ENCODE assay signal across 18 cellular contexts in genomic region chr5:178216088-178216534, GRCh38. TPM values are rescaled to one million over a fixed set of nuclear protein-coding genes. Genes with fewer than 3 reads are reported as not detected.
DNase-seq lines count a peak whose midpoint lies in the region; ATAC-seq and TF ChIP-seq lines count a peak whose summit lies in the region.
"Had no signal": no experiment of that assay in that cellular context is flagged by ENCODE, and none has a peak within 500 bp of the region (broad histone marks: within the 10 kb centered on the region; RNA-seq: fewer than 3 reads in every experiment).

No MANE protein-coding gene starts in this region.

- H3K79me2 ChIP-seq in OCI-LY7 (ENCODE audit: insufficient read depth, low read depth, low read length) (peaks cover 3% of the 10 kb centered on the region; the same call in 1 of the 2 replicates), trophoblast cell (ENCODE audit: control insufficient read depth, insufficient read depth, low read length, poor library complexity) (no peaks in the 10 kb centered on the region)

- H3K27me3 Mint-ChIP-seq in activated CD4-positive, alpha-beta T cell treated with anti-CD3 and anti-CD28 coated beads, Interleukin-2, amount 10 ng/mL, durations not matched to agents 24 days and 14 days = no peaks in the 10 kb centered on the region

- no peaks in the 10 kb centered on the region for H3K27me3 ChIP-seq in trophoblast cell (ENCODE audit: insufficient read depth, low read length)
- H3K27me3 ChIP-seq: tibial nerve had no signal

- CTCF ChIA-PET in OCI-LY7 (lab: Charles Lee; ENCODE audit: unreplicated experiment) = no interaction called here

- H3K4me1 ChIP-seq in OCI-LY7 (ENCODE audit: insufficient read depth, low read length, poor library complexity, severe bottlenecking) (peaks cover 32% of the 10 kb centered on the region), trophoblast cell (ENCODE audit: control insufficient read depth in 1 of 2, insufficient read depth in 2 of 2, low read length in 2 of 2) (peaks cover 0 to 3% of the 10 kb centered on the region in 2 experiments)
- H3K4me1 ChIP-seq: parathyroid adenoma had no signal

- H3K9me2 ChIP-seq in OCI-LY7 (ENCODE audit: insufficient read depth, low read length) = no peaks in the 10 kb centered on the region

- H3K4me2 ChIP-seq in OCI-LY7 (ENCODE audit: low read length) (peak overlapping the region; percentile 7; the same call in 1 of the 2 replicates), trophoblast cell (ENCODE audit: low read length) (no peak overlapping the region)
- H3K4me2 ChIP-seq: A549, PC-9 had no signal

- H3K79me1 ChIP-seq in trophoblast cell (ENCODE audit: low read length) = no peaks in the 10 kb centered on the region

- H2AFZ ChIP-seq in OCI-LY7 (ENCODE audit: low read length) (no peak overlapping the region), trophoblast cell (ENCODE audit: insufficient read depth, low read length, poor library complexity) (no peak overlapping the region)
- H2AFZ ChIP-seq: parathyroid adenoma, PC-9 had no signal

- intact Hi-C loops in activated CD4-positive, alpha-beta T cell treated with anti-CD3 and anti-CD28 coated beads, Interleukin-2, amount 10 ng/mL, durations not matched to agents 24 days and 14 days (cut with micrococcal nuclease) = no loop called here
- intact Hi-C loops in OCI-LY7 (cut with micrococcal nuclease; ENCODE audit: unreplicated experiment) = no loop called here

- no CpG with 5 or more reads among the region's 5 CpGs for WGBS in trophoblast cell (ENCODE audit: extremely low coverage, insufficient coverage, insufficient read length)

- peak overlapping the region; percentile 64 for H3K27ac Mint-ChIP-seq in activated CD4-positive, alpha-beta T cell treated with anti-CD3 and anti-CD28 coated beads, Interleukin-2, amount 10 ng/mL, durations not matched to agents 24 days and 14 days
- peak overlapping the region; percentile 0 to 90 for H3K27ac Mint-ChIP-seq in activated naive CD4-positive, alpha-beta T cell treated with anti-CD3 and anti-CD28 coated beads, Interleukin-2, amount 50 U/mL, for 72 hours

- no peak overlapping the region for H4K91ac ChIP-seq in trophoblast cell (ENCODE audit: low read depth, low read length)

- H3K9me3 ChIP-seq in OCI-LY7 (ENCODE audit: low read length) = no peaks in the 10 kb centered on the region
- peaks cover 1% of the 10 kb centered on the region for H3K9me3 ChIP-seq in trophoblast cell (ENCODE audit: insufficient read depth, low read depth, low read length)
- H3K9me3 ChIP-seq: A549, tibial nerve had no signal

- no peak overlapping the region for H2BK12ac ChIP-seq in trophoblast cell (ENCODE audit: low read length)

- no peak for ATAC-seq in activated naive CD4-positive, alpha-beta T cell treated with anti-CD3 and anti-CD28 coated beads, Interleukin-2, amount 50 U/mL, for 72 hours

- no peak overlapping the region for H2BK120ac ChIP-seq in trophoblast cell (ENCODE audit: insufficient read depth, low read length, poor library complexity)

- TF ChIP-seq CTCF in OCI-LY7 (conservative IDR thresholded peaks at IDR 0.05; ENCODE audit: low read length) = no peak

- no peak overlapping the region for H2BK5ac ChIP-seq in trophoblast cell (ENCODE audit: low read depth, low read length, poor library complexity)

- H3K27ac ChIP-seq in OCI-LY7 (ENCODE audit: low read depth, low read length, poor library complexity, severe bottlenecking) (peak overlapping the region; percentile 44), trophoblast cell (ENCODE audit: low read depth, low read length) (no peak overlapping the region)
- H3K27ac ChIP-seq: A549, parathyroid adenoma, PC-9 had no signal

- BruUV-seq in OCI-LY7 (replicated peaks; lab: Mats Ljungman, UMichigan) = no TSS peak

- H3K14ac ChIP-seq in trophoblast cell (ENCODE audit: low read length) = no peak overlapping the region

- no peak overlapping the region for H4K8ac ChIP-seq in trophoblast cell (ENCODE audit: low read depth, low read length)

- peaks cover 95% of the 10 kb centered on the region for H3K36me3 ChIP-seq in OCI-LY7 (ENCODE audit: insufficient read depth, low read length)
- peaks cover 52 to 61% of the 10 kb centered on the region in 2 experiments for H3K36me3 ChIP-seq in trophoblast cell (ENCODE audit: control insufficient read depth in 1 of 2, insufficient read depth in 2 of 2, low read length in 2 of 2)

- H3K36me3 Mint-ChIP-seq in activated CD4-positive, alpha-beta T cell treated with anti-CD3 and anti-CD28 coated beads, Interleukin-2, amount 10 ng/mL, durations not matched to agents 24 days and 14 days (ENCODE audit: low read depth) = peaks cover 74% of the 10 kb centered on the region
- peaks cover 7 to 22% of the 10 kb centered on the region in 2 donors for H3K36me3 Mint-ChIP-seq in activated naive CD4-positive, alpha-beta T cell treated with anti-CD3 and anti-CD28 coated beads, Interleukin-2, amount 50 U/mL, for 72 hours

- H3K4me3 ChIP-seq in OCI-LY7 (ENCODE audit: low read depth, low read length, poor library complexity, severe bottlenecking) = no peak overlapping the region
- no peak overlapping the region for H3K4me3 ChIP-seq in trophoblast cell (ENCODE audit: low read depth, low read length)
- H3K4me3 ChIP-seq: A549, PC-9, tibial nerve had no signal

- no peak overlapping the region for H3K9ac ChIP-seq in trophoblast cell (ENCODE audit: low read length)
- H3K9ac ChIP-seq: parathyroid adenoma had no signal

- H3K4me1 Mint-ChIP-seq in activated CD4-positive, alpha-beta T cell treated with anti-CD3 and anti-CD28 coated beads, Interleukin-2, amount 10 ng/mL, durations not matched to agents 24 days and 14 days = peaks cover 11% of the 10 kb centered on the region

- DNase-seq in activated CD4-positive, alpha-beta T cell treated with anti-CD3 and anti-CD28 coated beads, Interleukin-2, amount 10 ng/mL, durations not matched to agents 24 days and 14 days = no peak
- DNase-seq in activated CD4-positive, alpha-beta T cell treated with anti-CD3 and anti-CD28 coated beads, Interleukin-2, amount 50 U/mL, for 4 hours = no peak
- peak; percentile 56 for DNase-seq in OCI-LY7 (ENCODE audit: low spot score)
- no peak for DNase-seq in activated naive CD4-positive, alpha-beta T cell treated with anti-CD3 and anti-CD28 coated beads, Interleukin-2, amount 50 U/mL, for 72 hours (ENCODE audit: low spot score in 2 of 2)
- no peak for DNase-seq in trophoblast cell
- no peak for DNase-seq in activated effector memory CD4-positive, alpha-beta T cell treated with anti-CD3 and anti-CD28 coated beads, Interleukin-2, amount 50 U/mL, for 16 hours
- DNase-seq in CD1c-positive myeloid dendritic cell (ENCODE audit: extremely low spot score) = no peak
- DNase-seq in nucleus accumbens (lab: John Stamatoyannopoulos, UW) = no peak
- DNase-seq: NCI-H1092; PC-9; stimulated activated CD4-positive, alpha-beta T cell treated with anti-CD3 and anti-CD28 coated beads, Interleukin-12 subunit alpha, Interleukin-12 subunit beta, amount 100 ng/mL, for 4 hours; T1000 had no signal

- H3K18ac ChIP-seq in trophoblast cell (ENCODE audit: low read length) = no peak overlapping the region

- no peak overlapping the region for H2AK5ac ChIP-seq in trophoblast cell (ENCODE audit: low read length)

- no peak overlapping the region for H4K12ac ChIP-seq in trophoblast cell (ENCODE audit: low read depth, low read length)

- H3K4ac ChIP-seq in trophoblast cell (ENCODE audit: low read depth, low read length) = no peak overlapping the region

- H3K4me3 Mint-ChIP-seq in activated CD4-positive, alpha-beta T cell treated with anti-CD3 and anti-CD28 coated beads, Interleukin-2, amount 10 ng/mL, durations not matched to agents 24 days and 14 days = no peak overlapping the region

- POLR2A ChIA-PET in OCI-LY7 (lab: Charles Lee) = interaction anchor here (0.6 to 1.2 kb wide), 10 partner anchors 9 to 1386 kb away, joined by 3 to 6 read pairs (median 4); partner anchors contain the start of gene PHYKPL

- 0 out of 2 replicates have a peak, but pooled peaks cover 6% of the 10 kb centered on the region for H4K20me1 ChIP-seq in OCI-LY7 (ENCODE audit: insufficient read depth, low read length)

- no peaks in the 10 kb centered on the region for H3K9me3 Mint-ChIP-seq in activated CD4-positive, alpha-beta T cell treated with anti-CD3 and anti-CD28 coated beads, Interleukin-2, amount 10 ng/mL, durations not matched to agents 24 days and 14 days
- no peaks in the 10 kb centered on the region for H3K9me3 Mint-ChIP-seq in activated naive CD4-positive, alpha-beta T cell treated with anti-CD3 and anti-CD28 coated beads, Interleukin-2, amount 50 U/mL, for 72 hours

- H3K23ac ChIP-seq in trophoblast cell (ENCODE audit: low read length) = peak overlapping the region; percentile 37

RNA-seq across cellular contexts. Expression of gene HNRNPAB, which starts 11.8 kb away (rescaled TPM):
- total RNA-seq in activated CD4-positive, alpha-beta T cell treated with anti-CD3 and anti-CD28 coated beads, Interleukin-2, amount 10 ng/mL, durations not matched to agents 24 days and 14 days = 492 and 507 TPM in 2 replicates
- 146 and 184 TPM in 2 replicates for total RNA-seq in OCI-LY7 (2014; rRNA removed; shearing (Covaris generic))
- total RNA-seq in OCI-LY7 (2022) = 326 and 350 TPM in 2 replicates
- total RNA-seq in activated naive CD4-positive, alpha-beta T cell treated with anti-CD3 and anti-CD28 coated beads, Interleukin-2, amount 50 U/mL, for 72 hours = 100 to 1,000 TPM; 232 to 253 TPM
- polyA plus RNA-seq in trophoblast cell (2013) = 170 and 172 TPM in 2 replicates

RNA-seq across cellular contexts. Expression of gene PHYKPL, which starts 16.5 kb away (rescaled TPM):
- total RNA-seq in activated CD4-positive, alpha-beta T cell treated with anti-CD3 and anti-CD28 coated beads, Interleukin-2, amount 10 ng/mL, durations not matched to agents 24 days and 14 days = 77.8 and 85.9 TPM in 2 replicates
- 69.7 and 86.3 TPM in 2 replicates for total RNA-seq in OCI-LY7 (2014; rRNA removed; shearing (Covaris generic))
- total RNA-seq in OCI-LY7 (2022) = 139 and 146 TPM in 2 replicates
- total RNA-seq in activated naive CD4-positive, alpha-beta T cell treated with anti-CD3 and anti-CD28 coated beads, Interleukin-2, amount 50 U/mL, for 72 hours = 10 to 100 TPM; 51.1 to 97.6 TPM
- 12.4 and 12.8 TPM in 2 replicates for polyA plus RNA-seq in trophoblast cell (2013)

RNA-seq across cellular contexts. Expression of gene GMCL2, which starts 28.9 kb away (rescaled TPM):
- total RNA-seq in activated CD4-positive, alpha-beta T cell treated with anti-CD3 and anti-CD28 coated beads, Interleukin-2, amount 10 ng/mL, durations not matched to agents 24 days and 14 days = 0.07 TPM in 1 of 2 replicates, not detected in the other
- not detected in 2 replicates for total RNA-seq in OCI-LY7 (2014; rRNA removed; shearing (Covaris generic))
- not detected in 2 replicates for total RNA-seq in OCI-LY7 (2022)
- not detected for total RNA-seq in activated naive CD4-positive, alpha-beta T cell treated with anti-CD3 and anti-CD28 coated beads, Interleukin-2, amount 50 U/mL, for 72 hours
- not detected in 2 replicates for polyA plus RNA-seq in trophoblast cell (2013)
- total RNA-seq: aorta, H4, HT1080, PC-9, tibial nerve had no signal
- polyA plus RNA-seq: A549, aorta had no signal
